In genomic region chr1:35675773-35676172, GRCh38 we compare ENCODE assay signal across 1 cellular context.
TF ChIP-seq lines count a peak whose summit lies in the region.

No MANE protein-coding gene starts in this region.

TF ChIP-seq in H1, 55 proteins besides CTCF, POLR2A, EP300 and RAD21:
- TF ChIP-seq HDAC2 (IDR thresholded peaks at IDR 0.05; ENCODE audit: borderline replicate concordance in 1 of 2, low read depth in 2 of 2, low read length in 2 of 2): no peak
- TF ChIP-seq SP2 (IDR thresholded peaks at IDR 0.05; ENCODE audit: low read length): no peak
- no peak for TF ChIP-seq NRF1 (IDR thresholded peaks at IDR 0.05; ENCODE audit: low read depth, low read length)
- TF ChIP-seq ZNF274 (IDR thresholded peaks at IDR 0.05; ENCODE audit: borderline replicate concordance, extremely low read depth, low read length): no peak
- TF ChIP-seq FOSL1 (IDR thresholded peaks at IDR 0.05; ENCODE audit: insufficient read depth, low read depth, low read length): no peak
- TF ChIP-seq KDM1A (IDR thresholded peaks at IDR 0.05; ENCODE audit: borderline replicate concordance, low read length): no peak
- TF ChIP-seq ATF3 (IDR thresholded peaks at IDR 0.05; ENCODE audit: insufficient read depth, low read depth, low read length): no peak
- no peak for TF ChIP-seq POLR2AphosphoS5 (IDR thresholded peaks at IDR 0.05; ENCODE audit: low read depth, low read length)
- TF ChIP-seq KDM5A (IDR thresholded peaks at IDR 0.05; ENCODE audit: low read length): no peak
- no peak for TF ChIP-seq E2F6 (IDR thresholded peaks at IDR 0.05)
- TF ChIP-seq RNF2 (IDR thresholded peaks at IDR 0.05; ENCODE audit: borderline replicate concordance, low read depth, low read length, missing control alignments, poor library complexity, severe bottlenecking): no peak
- TF ChIP-seq POU5F1 (IDR thresholded peaks at IDR 0.05; ENCODE audit: low read depth, low read length): no peak
- no peak for TF ChIP-seq YY1 (IDR thresholded peaks at IDR 0.05; ENCODE audit: low read depth, low read length)
- TF ChIP-seq NANOG (IDR thresholded peaks at IDR 0.05; ENCODE audit: insufficient read depth, low read depth, low read length, poor library complexity, severe bottlenecking): no peak
- no peak for TF ChIP-seq CHD2 (IDR thresholded peaks at IDR 0.05; ENCODE audit: low read length)
- TF ChIP-seq SIN3A (conservative IDR thresholded peaks at IDR 0.05 in 1 of 2, IDR thresholded peaks at IDR 0.05 in 1 of 2; ENCODE audit: low read depth in 1 of 2, low read length in 2 of 2): no peak
- no peak for TF ChIP-seq RBBP5 (IDR thresholded peaks at IDR 0.05; ENCODE audit: borderline replicate concordance, low read depth, low read length)
- no peak for TF ChIP-seq SUZ12 (IDR thresholded peaks at IDR 0.05; ENCODE audit: low read length)
- TF ChIP-seq PHF8 (conservative IDR thresholded peaks at IDR 0.05; ENCODE audit: low read depth, low read length): no peak
- TF ChIP-seq USF2 (IDR thresholded peaks at IDR 0.05; ENCODE audit: low read length): no peak
